Comparison of ENCODE assay signal across 25 cellular contexts in the genomic region with DNA sequence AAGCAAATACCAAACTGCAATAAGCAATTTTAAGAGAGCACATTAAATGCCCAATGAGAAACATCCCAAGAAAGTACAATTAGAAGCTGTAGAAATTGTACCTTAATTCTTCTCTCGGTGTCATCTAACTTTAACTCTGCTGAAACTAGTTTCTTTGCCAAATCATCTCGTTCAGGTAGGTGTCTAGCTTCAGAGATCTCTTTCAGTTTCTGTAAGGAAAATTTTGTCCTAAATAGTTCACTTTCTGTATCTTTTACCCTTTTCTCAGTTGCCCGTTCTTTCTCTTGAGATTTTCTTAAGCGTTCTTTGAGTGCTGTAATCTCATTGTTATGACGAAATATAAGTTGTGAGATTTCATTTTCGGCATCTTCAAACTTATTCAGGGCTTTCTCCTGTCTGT. TPM values are rescaled to one million over a fixed set of nuclear protein-coding genes. Genes with fewer than 3 reads are reported as not detected.
DNase-seq lines count a peak whose midpoint lies in the region; ATAC-seq, FAIRE-seq and TF ChIP-seq lines count a peak whose summit lies in the region.
"Had no signal": no experiment of that assay in that cellular context is flagged by ENCODE, and none has a peak within 500 bp of the region (broad histone marks: within the 10 kb centered on the region; RNA-seq: fewer than 3 reads in every experiment).

No MANE protein-coding gene starts in this region.

- H3K79me2 ChIP-seq in MM.1S (ENCODE audit: low read length) (no peaks in the 10 kb centered on the region), K562 (ENCODE audit: control insufficient read depth, insufficient read depth, low read length) (no peaks in the 10 kb centered on the region)

- H3K27me3 ChIP-seq in MM.1S (replicated peaks; ENCODE audit: insufficient read depth, low read length) (no peaks in the 10 kb centered on the region), K562 (ENCODE audit: control insufficient read depth in 2 of 2, insufficient read depth in 2 of 2, low read length in 2 of 2) (no peaks in the 10 kb centered on the region), upper lobe of left lung (no peaks in the 10 kb centered on the region), ovary (no peaks in the 10 kb centered on the region)
- H3K27me3 ChIP-seq: BLaER1 had no signal

- TF ChIP-seq CTCF in MM.1S (IDR thresholded peaks at IDR 0.05; ENCODE audit: low read length), result no peak
- TF ChIP-seq CTCF in K562 (IDR thresholded peaks at IDR 0.05 in 2 of 3, conservative IDR thresholded peaks at IDR 0.05 in 1 of 3; ENCODE audit: insufficient read depth in 2 of 3, low read depth in 1 of 3, low read length in 3 of 3), result no peak
- no peak for TF ChIP-seq CTCF in mesothelial cell of epicardium (IDR thresholded peaks at IDR 0.05; ENCODE audit: unreplicated experiment)
- no peak for TF ChIP-seq CTCF in upper lobe of left lung (IDR thresholded peaks at IDR 0.05)
- TF ChIP-seq CTCF in ovary (IDR thresholded peaks at IDR 0.05), result no peak

- no TSS peak for BruUV-seq in K562 (replicated peaks; lab: Mats Ljungman, UMichigan)

- H3K9ac ChIP-seq in MM.1S (ENCODE audit: low read length) (peak overlapping the region; percentile 23; the same call in 1 of the 2 replicates), K562 (ENCODE audit: insufficient read depth in 1 of 2, low read depth in 2 of 2, low read length in 2 of 2) (no peak overlapping the region)
- H3K9ac ChIP-seq: BLaER1 had no signal

- H3K9me3 ChIP-seq in MM.1S (replicated peaks; ENCODE audit: insufficient read depth, low read length) (no peaks in the 10 kb centered on the region), K562 (replicated peaks; ENCODE audit: control insufficient read depth, insufficient read depth, low read depth, low read length) (no peaks in the 10 kb centered on the region), upper lobe of left lung (no peaks in the 10 kb centered on the region), ovary (no peaks in the 10 kb centered on the region)
- H3K9me3 ChIP-seq: BLaER1 had no signal

- no peak for ATAC-seq in K562
- no peak for ATAC-seq in upper lobe of left lung (ENCODE audit: low FRiP score in 2 of 2)
- ATAC-seq in HG03159 (IDR thresholded peaks at IDR 0.05; ENCODE audit: unreplicated experiment), result no peak

- peak overlapping the region; percentile 58 for H3K27ac Mint-ChIP-seq in mesothelial cell of epicardium
- H3K27ac Mint-ChIP-seq: CD4-positive, CD25-positive, alpha-beta regulatory T cell; IgD-negative memory B cell had no signal

- no peaks in the 10 kb centered on the region for H3K9me1 ChIP-seq in K562 (ENCODE audit: control insufficient read depth, insufficient read depth, low read length)

- intact Hi-C loops in K562 (cut with micrococcal nuclease), result no loop called here
- intact Hi-C loops in ovary (cut with DNase I), result no loop called here

- peak overlapping the region; percentile 36 for H3K4me2 ChIP-seq in MM.1S (ENCODE audit: low read depth, low read length)
- H3K4me2 ChIP-seq in K562 (ENCODE audit: insufficient read depth, low read length), result no peak overlapping the region
- H3K4me2 ChIP-seq: BLaER1 had no signal

- no peak for TF ChIP-seq RAD21 in K562 (CRISPR knock-in tag; conservative IDR thresholded peaks at IDR 0.05 in 1 of 2, IDR thresholded peaks at IDR 0.05 in 1 of 2)

- in situ Hi-C loops in K562 (cut with MboI), result no loop called here

- CTCF ChIA-PET in K562 (lab: Yijun Ruan, JAX; ENCODE audit: low intra/inter-chr PET ratio), result no interaction called here

- H3K4me3 Mint-ChIP-seq in mesothelial cell of epicardium, result peak overlapping the region; percentile 16
- H3K4me3 Mint-ChIP-seq: CD4-positive, CD25-positive, alpha-beta regulatory T cell; IgD-negative memory B cell had no signal

- peaks cover 8% of the 10 kb centered on the region for H3K9me3 Mint-ChIP-seq in mesothelial cell of epicardium

- TF ChIP-seq EP300 in K562 (IDR thresholded peaks at IDR 0.05; ENCODE audit: low read length) (no peak), upper lobe of left lung (IDR thresholded peaks at IDR 0.05) (no peak), ovary (IDR thresholded peaks at IDR 0.05) (no peak)

- DNase-seq in MM.1S, result peak; percentile 56
- DNase-seq in K562 (ENCODE audit: extremely low read depth in 1 of 4, low spot score in 3 of 4), result no peak
- no peak for DNase-seq in mesothelial cell of epicardium (ENCODE audit: low spot score in 2 of 2, unreplicated experiment in 2 of 2)
- DNase-seq in upper lobe of left lung, result no peak
- no peak for DNase-seq in ovary
- no peak for DNase-seq in LoVo (ENCODE audit: low spot score)
- DNase-seq: CD4-positive, CD25-positive, alpha-beta regulatory T cell; DMS153; DND-41; NCI-H1092 treated with DMSO at 0.1 percent for 48 hours; NCI-H146; NCI-H1930; NCI-H2107; NCI-H446 treated with DMSO at 0.1 percent for 48 hours; NCI-H526; NCI-H82; SIG-M5 had no signal

- H4K20me1 ChIP-seq in MM.1S (ENCODE audit: insufficient read depth, low read length) (no peaks in the 10 kb centered on the region), K562 (replicated peaks; ENCODE audit: control insufficient read depth, insufficient read depth, low read length) (no peaks in the 10 kb centered on the region)
- H4K20me1 ChIP-seq: BLaER1 had no signal

- H3K9me2 ChIP-seq in MM.1S (replicated peaks; ENCODE audit: insufficient read depth, low read length), result no peaks in the 10 kb centered on the region

- H2AFZ ChIP-seq in MM.1S (ENCODE audit: low read length) (peak overlapping the region; percentile 32; the same call in 1 of the 2 replicates), K562 (ENCODE audit: low read depth, low read length) (no peak overlapping the region)

- H3K27me3 Mint-ChIP-seq in mesothelial cell of epicardium (ENCODE audit: low read depth), result no peaks in the 10 kb centered on the region
- H3K27me3 Mint-ChIP-seq: CD4-positive, CD25-positive, alpha-beta regulatory T cell; IgD-negative memory B cell had no signal

- peaks cover 26% of the 10 kb centered on the region for H3K4me1 Mint-ChIP-seq in mesothelial cell of epicardium
- H3K4me1 Mint-ChIP-seq: CD4-positive, CD25-positive, alpha-beta regulatory T cell; IgD-negative memory B cell had no signal

- peaks cover 11% of the 10 kb centered on the region for H3K4me1 ChIP-seq in MM.1S (ENCODE audit: low read length)
- H3K4me1 ChIP-seq in K562 (replicated peaks in 1 of 2; ENCODE audit: control insufficient read depth in 2 of 2, insufficient read depth in 2 of 2, low read length in 2 of 2), result no peaks in the 10 kb centered on the region
- no peaks in the 10 kb centered on the region for H3K4me1 ChIP-seq in upper lobe of left lung
- no peaks in the 10 kb centered on the region for H3K4me1 ChIP-seq in ovary (ENCODE audit: insufficient read depth)
- H3K4me1 ChIP-seq: BLaER1 had no signal

- no peak for FAIRE-seq in K562 (lab: Jason Lieb, UNC)
- FAIRE-seq: GM19239, H54, RCC 7860 had no signal

- H3K36me3 ChIP-seq in MM.1S (replicated peaks; ENCODE audit: insufficient read depth, low read length), result no peaks in the 10 kb centered on the region
- no peaks in the 10 kb centered on the region; the same call in 2 of the 3 replicates for H3K36me3 ChIP-seq in K562 (ENCODE audit: control insufficient read depth, insufficient read depth, low read length)
- no peaks in the 10 kb centered on the region for H3K36me3 ChIP-seq in upper lobe of left lung
- no peaks in the 10 kb centered on the region for H3K36me3 ChIP-seq in ovary
- H3K36me3 ChIP-seq: BLaER1 had no signal

- H3F3A ChIP-seq in MM.1S (ENCODE audit: insufficient read depth, low read length), result peaks cover 6% of the 10 kb centered on the region; the same call in 1 of the 2 replicates

- peaks cover 31% of the 10 kb centered on the region for H3K36me3 Mint-ChIP-seq in mesothelial cell of epicardium
- H3K36me3 Mint-ChIP-seq: CD4-positive, CD25-positive, alpha-beta regulatory T cell; IgD-negative memory B cell had no signal

- POLR2A ChIA-PET in K562 (lab: Yijun Ruan, JAX), result interaction anchor here (0.8 to 1.8 kb wide), 2 partner anchors 11 to 26 kb away, joined by 3 read pairs; no protein-coding TSS in a partner anchor

- TF ChIP-seq POLR2A in K562 (conservative IDR thresholded peaks at IDR 0.05), result no peak
- TF ChIP-seq POLR2A in upper lobe of left lung (IDR thresholded peaks at IDR 0.05), result no peak
- no peak for TF ChIP-seq POLR2A in ovary (IDR thresholded peaks at IDR 0.05)

- peak overlapping the region; percentile 33; the same call in 1 of the 2 replicates for H3K27ac ChIP-seq in MM.1S (ENCODE audit: low read length)
- no peak overlapping the region for H3K27ac ChIP-seq in K562 (ENCODE audit: extremely low read depth, low read depth, low read length)
- no peak overlapping the region for H3K27ac ChIP-seq in upper lobe of left lung
- H3K27ac ChIP-seq in ovary, result no peak overlapping the region
- H3K27ac ChIP-seq: BLaER1, HL-60, SK-N-MC had no signal

- 35% methylated on average over 6 of the region's 6 CpGs for WGBS in K562 (ENCODE audit: insufficient coverage, low coverage, missing lambda C conversion rate)
- 58 to 72% methylated on average over 6 of the region's 6 CpGs for WGBS in upper lobe of left lung, 2 donors
- 77 to 90% (median 86%) methylated on average over 6 of the region's 6 CpGs for whole genome bisulfite sequencing in ovary, 3 donors

- H3K4me3 ChIP-seq in MM.1S (ENCODE audit: low read length) (peak overlapping the region; percentile 31; the same call in 1 of the 2 replicates), K562 (no peak overlapping the region), upper lobe of left lung (peak overlapping the region in 3 of 4 donors; percentile 13), ovary (no peak overlapping the region)
- H3K4me3 ChIP-seq: BLaER1, SK-N-MC had no signal

RNA-seq across cellular contexts. Expression of a gene that starts 24.1 kb away (rescaled TPM):
- 1.7 and 6.8 TPM in 2 replicates for total RNA-seq in K562 (2011; cell fraction: chromatin; rRNA removed; ENCODE audit: low replicate concordance)
- 0.67 and 0.79 TPM in 2 replicates for total RNA-seq in K562 (2011; cell fraction: nucleolus; rRNA removed)
- total RNA-seq in K562 (2011; cell fraction: nucleoplasm; rRNA removed), result 1.8 and 3.5 TPM in 2 replicates
- total RNA-seq in K562 (2014; rRNA removed), result 1.4 TPM in 2 replicates
- total RNA-seq in K562 (2014; rRNA removed; fragmentation: Illumina TruSeq; extraction: Trizol), result 3.4 and 4.6 TPM in 2 replicates
- 3.0 and 3.2 TPM in 2 replicates for total RNA-seq in K562 (2015; rRNA removed; fragmentation: Illumina TruSeq; extraction: Trizol)
- 2.2 TPM in 2 replicates for total RNA-seq in K562 (2021)
- polyA plus RNA-seq in K562 (2011; rRNA removed), result 1.3 and 1.8 TPM in 2 replicates
- 0.12 and 0.55 TPM in 2 replicates for polyA plus RNA-seq in K562 (2011; cell fraction: cytosol; rRNA removed)
- polyA plus RNA-seq in K562 (2011; cell fraction: nucleus; rRNA removed), result 0.88 and 1.3 TPM in 2 replicates
- 1.3 and 1.9 TPM in 2 replicates for polyA plus RNA-seq in K562 (2012)
- 2.4 and 2.5 TPM in 2 replicates for polyA plus RNA-seq in K562 (2014; fragmentation: Illumina TruSeq; extraction: Trizol)
- polyA plus RNA-seq in K562 (2014; fragmentation: Nextera tagmentation; extraction: Ambion mirVana), result 1 to 10 TPM; 1.0 to 1.3 TPM
- 1.2 and 1.7 TPM in 2 replicates for polyA plus RNA-seq in K562 (2014; rRNA removed)
- 2.7 and 4.0 TPM in 2 replicates for polyA minus RNA-seq in K562 (2011; rRNA and poly(A)+ RNA removed)
- polyA minus RNA-seq in K562 (2011; cell fraction: cytosol; rRNA and poly(A)+ RNA removed), result 1.8 TPM in 2 replicates
- polyA minus RNA-seq in K562 (2011; cell fraction: nucleus; rRNA and poly(A)+ RNA removed), result 2.0 and 3.8 TPM in 2 replicates
- 8.7 to 9.2 TPM (median 8.9 TPM) in 3 replicates for total RNA-seq in mesothelial cell of epicardium
- 10 to 100 TPM in 1 of 6 donors, 1 to 10 TPM in 5; 2.9 to 16.6 (median 5.1) TPM for total RNA-seq in upper lobe of left lung
- 10 to 100 TPM in 2 of 7 donors, 1 to 10 TPM in 5; 8.0 to 11.4 (median 9.4) TPM for total RNA-seq in ovary
- 1 to 10 TPM; 4.9 to 6.8 TPM for polyA plus RNA-seq in ovary

Comparison
In these comparisons a context has a peak if more than half of its experiments do, and no peak if none do; other contexts are left out.
1. H3K4me3 ChIP-seq: peak in MM.1S (single experiment) and upper lobe of left lung (3 of 4); none in K562 (single experiment) and ovary (single experiment).